In genomic region chrX:9816094-9816700, GRCh38 we compare ENCODE assay signal across 1 cellular context.
TF ChIP-seq lines count a peak whose summit lies in the region.

No MANE protein-coding gene starts in this region.

TF ChIP-seq in GM12878, 131 proteins besides CTCF, POLR2A, EP300 and RAD21:
- TF ChIP-seq KAT2A (conservative IDR thresholded peaks at IDR 0.05; ENCODE audit: control insufficient read depth, low read depth, low read length), result no peak
- no peak for TF ChIP-seq LARP7 (IDR thresholded peaks at IDR 0.05)
- TF ChIP-seq RUNX3 (IDR thresholded peaks at IDR 0.05; ENCODE audit: low read length), result 0 out of 2 replicates have a peak, but pooled peaks have one; percentile 7
